18 cellular contexts compared by ENCODE assay signal in the genomic region with DNA sequence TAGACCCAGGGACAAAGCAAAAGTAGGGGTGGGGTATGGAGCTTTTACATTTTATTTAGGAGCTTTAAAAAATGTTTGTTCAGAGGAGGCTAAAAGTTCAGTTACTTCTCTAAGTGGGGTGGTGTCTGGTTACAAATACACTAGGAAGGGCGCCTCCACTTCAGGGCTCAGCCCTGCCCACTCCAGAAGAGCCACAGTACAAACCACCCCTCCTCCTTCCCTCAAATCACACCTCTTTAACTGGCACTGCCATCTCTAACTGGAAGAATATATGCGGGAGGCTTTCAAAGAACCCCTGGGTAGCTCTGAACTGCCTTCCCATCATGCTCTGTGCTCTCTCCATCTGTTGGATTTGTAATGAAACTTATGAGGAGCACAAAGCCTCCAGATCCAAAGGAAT.
"Had no signal": no experiment of that assay in that cellular context is flagged by ENCODE, and none has a peak within 500 bp of the region (broad histone marks: within the 10 kb centered on the region; RNA-seq: fewer than 3 reads in every experiment).

No MANE protein-coding gene starts in this region.

- H3K27ac Mint-ChIP-seq: activated CD8-positive, alpha-beta memory T cell treated with anti-CD3 and anti-CD28 coated beads, Interleukin-2, amount 10 ng/mL, durations not matched to agents 7 days and 5 days; activated naive CD4-positive, alpha-beta T cell treated with anti-CD3 and anti-CD28 coated beads, Interleukin-2, amount 50 U/mL, for 24 hours; activated T-cell treated with anti-CD3 and anti-CD28 coated beads, Interleukin-2, amount 50 U/mL, for 24 hours; dendritic cell treated with granulocyte-macrophage colony-stimulating factor and Interleukin-4, amounts not matched to agents 40 ng/mL and 50 ng/mL, for 4 days; natural killer cell treated with Interleukin-12 subunit alpha and Interleukin-12 subunit beta and Interleukin-15 and Interleukin-18, amount 100 ng/mL, for 72 hours; stimulated activated naive CD8-positive, alpha-beta T cell treated with anti-CD3 and anti-CD28 coated beads, Interleukin-15, amount 100 ng/mL, for 72 hours; T-helper 17 cell had no signal

- DNase-seq: activated CD4-positive, alpha-beta T cell treated with anti-CD3 and anti-CD28 coated beads, Interleukin-2, amount 50 U/mL, for 4 hours; activated CD4-positive, CD25-positive, alpha-beta regulatory T cell; activated CD8-positive, alpha-beta memory T cell treated with anti-CD3 and anti-CD28 coated beads, Interleukin-2, amount 10 ng/mL, durations not matched to agents 7 days and 5 days; activated effector memory CD4-positive, alpha-beta T cell treated with Interleukin-2 at 50 U/mL for 16 hours; activated T-cell treated with anti-CD3 and anti-CD28 coated beads, Interleukin-2, amount 50 U/mL, for 24 hours; amygdala; erythroblast; kidney glomerular epithelial cell; stimulated activated CD4-positive, alpha-beta T cell treated with anti-CD3 and anti-CD28 coated beads, Interleukin-4, amount 100 ng/mL, for 4 hours; stimulated activated naive CD8-positive, alpha-beta T cell treated with anti-CD3 and anti-CD28 coated beads, Interleukin-15, amount 100 ng/mL, for 72 hours; T-helper 17 cell; testis had no signal

- H3K27ac ChIP-seq: skin epidermis, testis had no signal

- H3K9me3 Mint-ChIP-seq: activated naive CD4-positive, alpha-beta T cell treated with anti-CD3 and anti-CD28 coated beads, Interleukin-2, amount 50 U/mL, for 24 hours; activated T-cell treated with anti-CD3 and anti-CD28 coated beads, Interleukin-2, amount 50 U/mL, for 24 hours; central memory CD8-positive, alpha-beta T cell; dendritic cell treated with granulocyte-macrophage colony-stimulating factor and Interleukin-4, amounts not matched to agents 40 ng/mL and 50 ng/mL, for 4 days; natural killer cell treated with Interleukin-12 subunit alpha and Interleukin-12 subunit beta and Interleukin-15 and Interleukin-18, amount 100 ng/mL, for 72 hours; stimulated activated naive CD8-positive, alpha-beta T cell treated with anti-CD3 and anti-CD28 coated beads, Interleukin-15, amount 100 ng/mL, for 72 hours had no signal

- H3K4me1 ChIP-seq: testis had no signal

- ATAC-seq: activated CD8-positive, alpha-beta memory T cell treated with anti-CD3 and anti-CD28 coated beads, Interleukin-2, amount 10 ng/mL, durations not matched to agents 7 days and 5 days; natural killer cell treated with Interleukin-12 subunit alpha and Interleukin-12 subunit beta and Interleukin-15 and Interleukin-18, amount 100 ng/mL, for 72 hours; stimulated activated naive CD8-positive, alpha-beta T cell treated with anti-CD3 and anti-CD28 coated beads, Interleukin-15, amount 100 ng/mL, for 72 hours; T-helper 17 cell had no signal

- H3K4me3 Mint-ChIP-seq: activated CD8-positive, alpha-beta memory T cell treated with anti-CD3 and anti-CD28 coated beads, Interleukin-2, amount 10 ng/mL, durations not matched to agents 7 days and 5 days; activated naive CD4-positive, alpha-beta T cell treated with anti-CD3 and anti-CD28 coated beads, Interleukin-2, amount 50 U/mL, for 24 hours; activated T-cell treated with anti-CD3 and anti-CD28 coated beads, Interleukin-2, amount 50 U/mL, for 24 hours; brain; central memory CD8-positive, alpha-beta T cell; dendritic cell treated with granulocyte-macrophage colony-stimulating factor and Interleukin-4, amounts not matched to agents 40 ng/mL and 50 ng/mL, for 4 days; natural killer cell treated with Interleukin-12 subunit alpha and Interleukin-12 subunit beta and Interleukin-15 and Interleukin-18, amount 100 ng/mL, for 72 hours; stimulated activated naive CD8-positive, alpha-beta T cell treated with anti-CD3 and anti-CD28 coated beads, Interleukin-15, amount 100 ng/mL, for 72 hours; T-helper 17 cell had no signal

- H3K27me3 Mint-ChIP-seq: activated CD8-positive, alpha-beta memory T cell treated with anti-CD3 and anti-CD28 coated beads, Interleukin-2, amount 10 ng/mL, durations not matched to agents 7 days and 5 days; brain; central memory CD8-positive, alpha-beta T cell; dendritic cell treated with granulocyte-macrophage colony-stimulating factor and Interleukin-4, amounts not matched to agents 40 ng/mL and 50 ng/mL, for 4 days; natural killer cell treated with Interleukin-12 subunit alpha and Interleukin-12 subunit beta and Interleukin-15 and Interleukin-18, amount 100 ng/mL, for 72 hours; T-helper 17 cell had no signal

- H3K27me3 ChIP-seq: testis had no signal

- H3K4me3 ChIP-seq: skin epidermis, testis had no signal

- H3K4me1 Mint-ChIP-seq: activated CD8-positive, alpha-beta memory T cell treated with anti-CD3 and anti-CD28 coated beads, Interleukin-2, amount 10 ng/mL, durations not matched to agents 7 days and 5 days; activated naive CD4-positive, alpha-beta T cell treated with anti-CD3 and anti-CD28 coated beads, Interleukin-2, amount 50 U/mL, for 24 hours; central memory CD8-positive, alpha-beta T cell; stimulated activated naive CD8-positive, alpha-beta T cell treated with anti-CD3 and anti-CD28 coated beads, Interleukin-15, amount 100 ng/mL, for 72 hours; T-helper 17 cell had no signal

- H3K36me3 Mint-ChIP-seq: activated CD8-positive, alpha-beta memory T cell treated with anti-CD3 and anti-CD28 coated beads, Interleukin-2, amount 10 ng/mL, durations not matched to agents 7 days and 5 days; activated naive CD4-positive, alpha-beta T cell treated with anti-CD3 and anti-CD28 coated beads, Interleukin-2, amount 50 U/mL, for 24 hours; brain; natural killer cell treated with Interleukin-12 subunit alpha and Interleukin-12 subunit beta and Interleukin-15 and Interleukin-18, amount 100 ng/mL, for 72 hours had no signal

- H3K9me3 ChIP-seq: testis had no signal
